ENCODE assay signal across 8 cellular contexts in the genomic region with DNA sequence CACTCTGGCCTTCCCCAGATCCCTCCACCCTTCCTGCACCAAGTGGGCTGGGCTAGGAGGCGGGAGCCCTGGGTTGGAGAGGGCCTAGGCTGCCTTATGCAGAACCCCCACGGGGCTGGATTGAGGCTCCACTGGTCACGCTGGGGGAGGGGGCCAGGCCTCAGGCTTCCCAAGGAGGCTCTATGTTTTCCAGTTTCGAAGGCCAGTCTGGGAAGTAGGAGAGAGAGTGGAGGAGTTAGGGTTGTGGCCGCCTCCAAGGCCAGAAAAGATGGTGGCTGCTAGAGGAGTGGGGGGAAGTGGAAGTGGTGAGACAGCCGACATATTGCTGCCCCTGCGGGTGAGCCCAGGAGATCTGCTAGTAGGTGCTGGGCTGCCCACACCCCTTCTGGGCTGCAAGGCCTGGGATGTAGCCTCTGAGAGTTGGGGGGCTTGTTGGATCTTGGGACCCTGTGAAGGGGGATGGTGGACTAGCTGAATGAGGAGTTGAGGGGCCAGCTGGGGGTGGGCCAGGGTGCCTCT. TPM values are rescaled to one million over a fixed set of nuclear protein-coding genes. Genes with fewer than 3 reads are reported as not detected.
DNase-seq lines count a peak whose midpoint lies in the region; ATAC-seq, FAIRE-seq and TF ChIP-seq lines count a peak whose summit lies in the region.

No MANE protein-coding gene starts in this region.

- no peak for TF ChIP-seq CTCF in CD8-positive, alpha-beta T cell (IDR thresholded peaks at IDR 0.05)
- TF ChIP-seq CTCF in psoas muscle (IDR thresholded peaks at IDR 0.05) = no peak

- peak overlapping the region; percentile 95 for H3K9ac ChIP-seq in Karpas-422 (ENCODE audit: low read length)

- CTCF ChIA-PET in CD8-positive, alpha-beta T cell (lab: Charles Lee) = interaction anchor here (0.7 to 6.8 kb wide), 5 partner anchors 9 to 171 kb away, joined by 3 to 59 read pairs (median 7); no protein-coding TSS in a partner anchor

- H3K4me3 Mint-ChIP-seq in CD8-positive, alpha-beta T cell = peak overlapping the region; percentile 96

- no peak for FAIRE-seq in RCC 7860 (lab: Jason Lieb, UNC)

- H3K27ac ChIP-seq in CD8-positive, alpha-beta T cell (ENCODE audit: low read depth, low read length) = peak overlapping the region; percentile 72
- peak overlapping the region; percentile 90 for H3K27ac ChIP-seq in Karpas-422 (ENCODE audit: low read length)
- H3K27ac ChIP-seq in psoas muscle = peak overlapping the region; percentile 81

- H3K9me3 Mint-ChIP-seq in CD8-positive, alpha-beta T cell = no peaks in the 10 kb centered on the region

- peaks cover 43% of the 10 kb centered on the region for H4K20me1 ChIP-seq in Karpas-422 (ENCODE audit: insufficient read depth, low read depth, low read length)

- peak overlapping the region; percentile 96 for H3K27ac Mint-ChIP-seq in CD8-positive, alpha-beta T cell

- no peaks in the 10 kb centered on the region for H3K9me3 ChIP-seq in CD8-positive, alpha-beta T cell (ENCODE audit: low read length)
- H3K9me3 ChIP-seq in Karpas-422 (ENCODE audit: low read length) = no peaks in the 10 kb centered on the region
- H3K9me3 ChIP-seq in psoas muscle = no peaks in the 10 kb centered on the region

- H3K4me1 Mint-ChIP-seq in CD8-positive, alpha-beta T cell (ENCODE audit: low read depth) = peaks cover 46% of the 10 kb centered on the region

- H3K79me2 ChIP-seq in Karpas-422 (ENCODE audit: low read length) = peaks cover 59% of the 10 kb centered on the region

- peak overlapping the region; percentile 89 for H3K4me2 ChIP-seq in Karpas-422 (ENCODE audit: low read depth, low read length, poor library complexity, severe bottlenecking)

- H3K36me3 Mint-ChIP-seq in CD8-positive, alpha-beta T cell = peaks cover 35% of the 10 kb centered on the region

- H3K27me3 ChIP-seq in CD8-positive, alpha-beta T cell (ENCODE audit: insufficient read depth, low read length) = no peaks in the 10 kb centered on the region
- H3K27me3 ChIP-seq in Karpas-422 (ENCODE audit: low read length) (no peaks in the 10 kb centered on the region), psoas muscle (ENCODE audit: insufficient read depth in 3 of 3, low read length in 2 of 3) (no peaks in the 10 kb centered on the region)

- 27 to 35% (median 29%) methylated on average over 7 of the region's 7 CpGs for WGBS in psoas muscle, 3 donors

- no peaks in the 10 kb centered on the region for H3K9me2 ChIP-seq in Karpas-422 (replicated peaks; ENCODE audit: insufficient read depth, low read length)

- H3K4me3 ChIP-seq in CD8-positive, alpha-beta T cell (ENCODE audit: low read depth, low read length) = peak overlapping the region; percentile 94
- H3K4me3 ChIP-seq in Karpas-422 (ENCODE audit: low read length) (peak overlapping the region; percentile 95), psoas muscle (peak overlapping the region; percentile 85)

- POLR2A ChIA-PET in CD8-positive, alpha-beta T cell (lab: Charles Lee) = interaction anchor here (1.5 to 4.0 kb wide), 3 partner anchors 9 to 18 kb away, joined by 3 to 26 read pairs (median 10); no protein-coding TSS in a partner anchor

- intact Hi-C loops in CD8-positive, alpha-beta T cell (cut with DNase I, micrococcal nuclease) = loop anchor here (1.0 to 10.0 kb wide), 6 partner anchors 84 to 1148 kb away; a partner anchor contains a TSS
- intact Hi-C loops in psoas muscle (cut with DNase I) = no loop called here

- peaks cover 13% of the 10 kb centered on the region for H3K36me3 ChIP-seq in CD8-positive, alpha-beta T cell (ENCODE audit: insufficient read depth, low read length)
- H3K36me3 ChIP-seq in Karpas-422 (ENCODE audit: insufficient read depth, low read length) = peaks cover 10% of the 10 kb centered on the region; the same call in 1 of the 2 replicates
- no peaks in the 10 kb centered on the region for H3K36me3 ChIP-seq in psoas muscle (ENCODE audit: insufficient read depth in 1 of 2, low read depth in 1 of 2)

- peaks cover 50% of the 10 kb centered on the region for H3K4me1 ChIP-seq in CD8-positive, alpha-beta T cell (ENCODE audit: insufficient read depth, low read length)
- H3K4me1 ChIP-seq in Karpas-422 (ENCODE audit: low read length) (peaks cover 53% of the 10 kb centered on the region), psoas muscle (peaks cover 20% of the 10 kb centered on the region)

- DNase-seq in CD8-positive, alpha-beta T cell = peak in 4 of 7 experiments; percentile 23 to 69 (median 46)
- DNase-seq in Karpas-422 = peak; percentile 63
- peak; percentile 37 for DNase-seq in activated effector memory CD4-positive, alpha-beta T cell treated with Interleukin-2 at 50 U/mL for 16 hours
- DNase-seq in germinal center (ENCODE audit: low spot score) = peak; percentile 59
- peak in 1 of 2 donors; percentile 71 for DNase-seq in psoas muscle
- no peak for DNase-seq in ecto neural progenitor cell (ENCODE audit: low spot score)
- DNase-seq in RCC 7860 (ENCODE audit: low spot score) = no peak

- no peak overlapping the region for H2AFZ ChIP-seq in Karpas-422 (ENCODE audit: low read length)

- H3K27me3 Mint-ChIP-seq in CD8-positive, alpha-beta T cell (ENCODE audit: low read depth) = no peaks in the 10 kb centered on the region

- ATAC-seq in CD8-positive, alpha-beta T cell = no peak
- ATAC-seq in psoas muscle = no peak
- ATAC-seq in GM18520 (IDR thresholded peaks at IDR 0.05; ENCODE audit: unreplicated experiment) = no peak

RNA-seq across cellular contexts. Expression of a gene that starts 1.2 kb away (rescaled TPM):
- total RNA-seq in CD8-positive, alpha-beta T cell = 100 to 1,000 TPM; 185 to 192 TPM
- 151 and 174 TPM in 2 replicates for total RNA-seq in Karpas-422 (2014; rRNA removed; shearing (Covaris generic); ENCODE audit: low replicate concordance)
- 10 to 100 TPM; 55.5 to 93.9 (median 74.8) TPM for total RNA-seq in psoas muscle
- 10 to 100 TPM; 39.4 to 57.6 (median 50.7) TPM for polyA plus RNA-seq in psoas muscle

RNA-seq across cellular contexts. Expression of a gene that starts 31.8 kb away (rescaled TPM):
- total RNA-seq in CD8-positive, alpha-beta T cell = 1 to 10 TPM; 1.4 to 1.6 TPM
- 0.15 and 0.29 TPM in 2 replicates for total RNA-seq in Karpas-422 (2014; rRNA removed; shearing (Covaris generic); ENCODE audit: low replicate concordance)
- 1 to 10 TPM; 3.1 to 6.8 (median 4.3) TPM for total RNA-seq in psoas muscle
- 1 to 10 TPM; 2.1 to 3.4 (median 2.2) TPM for polyA plus RNA-seq in psoas muscle

RNA-seq across cellular contexts. Expression of a gene that starts 32.1 kb away (rescaled TPM):
- total RNA-seq in CD8-positive, alpha-beta T cell = 1 to 10 TPM; 4.8 to 7.2 TPM
- not detected in 2 replicates for total RNA-seq in Karpas-422 (2014; rRNA removed; shearing (Covaris generic); ENCODE audit: low replicate concordance)
- 10 to 100 TPM in 1 of 4 donors, 1 to 10 TPM in 3; 1.7 to 12.7 (median 5.4) TPM for total RNA-seq in psoas muscle
- polyA plus RNA-seq in psoas muscle = 1 to 10 TPM in 2 of 3 donors, under 1 TPM in 1; 0.12 to 4.5 (median 1.3) TPM

RNA-seq across cellular contexts. Expression of a gene that starts 41.7 kb away (rescaled TPM):
- not detected for total RNA-seq in CD8-positive, alpha-beta T cell
- 0.14 TPM in 1 of 2 replicates, not detected in the other for total RNA-seq in Karpas-422 (2014; rRNA removed; shearing (Covaris generic); ENCODE audit: low replicate concordance)
- total RNA-seq in psoas muscle = 10 to 100 TPM in 1 of 4 donors, 1 to 10 TPM in 2, under 1 TPM in 1; 0.84 to 13.1 (median 1.1) TPM
- 1 to 10 TPM in 1 of 3 donors, under 1 TPM in 2; 0.61 to 1.6 (median 0.66) TPM for polyA plus RNA-seq in psoas muscle

RNA-seq across cellular contexts. Expression of a gene that starts 45.8 kb away (rescaled TPM):
- total RNA-seq in CD8-positive, alpha-beta T cell = under 1 TPM; 0.28 to 0.30 TPM
- not detected in 2 replicates for total RNA-seq in Karpas-422 (2014; rRNA removed; shearing (Covaris generic); ENCODE audit: low replicate concordance)
- total RNA-seq in psoas muscle = not detected
- polyA plus RNA-seq in psoas muscle = not detected

Comparison
In these comparisons a context has a peak if more than half of its experiments do, and no peak if none do; other contexts are left out.
1. DNase-seq: peak in CD8-positive, alpha-beta T cell (4 of 7), Karpas-422 (single experiment), activated effector memory CD4-positive, alpha-beta T cell treated with Interleukin-2 at 50 U/mL for 16 hours (single experiment) and germinal center (single experiment); none in ecto neural progenitor cell (single experiment) and RCC 7860 (single experiment).
2. intact Hi-C loops: an anchor here in CD8-positive, alpha-beta T cell (1.0 to 10.0 kb wide); none called in psoas muscle.
3. Peak in every context shown above with its lines, with median percentiles within 50 percentile points of each other: H3K27ac ChIP-seq and H3K4me3 ChIP-seq.